In genomic region chr9:124474151-124474550, GRCh38 we compare ENCODE assay signal across 34 cellular contexts. TPM values are rescaled to one million over a fixed set of nuclear protein-coding genes. Genes with fewer than 3 reads are reported as not detected.
"Had no signal": no experiment of that assay in that cellular context is flagged by ENCODE, and none has a peak within 500 bp of the region (broad histone marks: within the 10 kb centered on the region; RNA-seq: fewer than 3 reads in every experiment).

No MANE protein-coding gene starts in this region.

- H3K27ac ChIP-seq: colonic mucosa, epithelial cell of prostate, esophagus squamous epithelium, gastrocnemius medialis, heart right ventricle, left lung, lower lobe of right lung had no signal

- H3K27ac Mint-ChIP-seq: dendritic cell treated with granulocyte-macrophage colony-stimulating factor and Interleukin-4, amounts not matched to agents 40 ng/mL and 50 ng/mL, for 4 days; effector memory CD8-positive, alpha-beta T cell; endodermal cell; mesothelial cell of epicardium; naive B cell had no signal

- H3K4me1 ChIP-seq: colonic mucosa, gastrocnemius medialis, lower lobe of right lung had no signal

- H3K36me3 ChIP-seq: colonic mucosa, esophagus squamous epithelium, gastrocnemius medialis, heart right ventricle, left lung, lower lobe of right lung had no signal

- H3K9me3 Mint-ChIP-seq: dendritic cell treated with granulocyte-macrophage colony-stimulating factor and Interleukin-4, amounts not matched to agents 40 ng/mL and 50 ng/mL, for 4 days; effector memory CD8-positive, alpha-beta T cell; endodermal cell; mesothelial cell of epicardium; naive B cell had no signal

- FAIRE-seq: endometrium, islet of Langerhans, keratinocyte had no signal

- H3K4me3 ChIP-seq: colonic mucosa, esophagus squamous epithelium, gastrocnemius medialis, heart right ventricle, left lung, lower lobe of right lung, mucosa of descending colon had no signal

- H3K9me3 ChIP-seq: colonic mucosa, esophagus squamous epithelium, gastrocnemius medialis, heart right ventricle, left lung, lower lobe of right lung, mucosa of descending colon had no signal

- ATAC-seq: effector memory CD8-positive, alpha-beta T cell; esophagus mucosa; gastrocnemius medialis; heart right ventricle; left cardiac atrium; left lung; left ventricle myocardium superior; lower lobe of right lung; mucosa of descending colon had no signal

- H3K36me3 Mint-ChIP-seq: mesothelial cell of epicardium, naive B cell had no signal

- DNase-seq: colonic mucosa; cortex of kidney; effector CD8-positive, alpha-beta T cell; effector memory CD8-positive, alpha-beta T cell; endodermal cell; erythroblast; esophagus squamous epithelium; foreskin fibroblast; foreskin melanocyte; gastrocnemius medialis; glutamatergic neuron; head of caudate nucleus; hippocampal formation; left cardiac atrium; left ventricle myocardium superior; lower lobe of right lung; mesenchymal stem cell; mucosa of descending colon; naive B cell had no signal

- H3K4me3 Mint-ChIP-seq: dendritic cell treated with granulocyte-macrophage colony-stimulating factor and Interleukin-4, amounts not matched to agents 40 ng/mL and 50 ng/mL, for 4 days; effector memory CD8-positive, alpha-beta T cell; endodermal cell; mesothelial cell of epicardium; naive B cell had no signal

RNA-seq across cellular contexts. Expression of gene ADGRD2, which starts 23.9 kb away (rescaled TPM):
- total RNA-seq: colonic mucosa, dermis microvascular lymphatic vessel endothelial cell, gastrocnemius medialis, glomerular endothelial cell, kidney epithelial cell, left cardiac atrium, left lung, left ventricle myocardium superior, lower lobe of right lung, lung microvascular endothelial cell, mesenteric fat pad, mucosa of descending colon, myocyte had no signal
- polyA plus RNA-seq: keratinocyte had no signal

RNA-seq across cellular contexts. Expression of gene NR5A1, which starts 33.0 kb away (rescaled TPM):
- total RNA-seq: dermis microvascular lymphatic vessel endothelial cell, esophagus mucosa, esophagus squamous epithelium, gastrocnemius medialis, glomerular endothelial cell, heart right ventricle, kidney epithelial cell, left cardiac atrium, left ventricle myocardium superior, lower lobe of right lung, lung microvascular endothelial cell, mesenteric fat pad, myocyte had no signal
- polyA plus RNA-seq: keratinocyte had no signal
